Comparison of ENCODE assay signal across 8 cellular contexts in the genomic region with DNA sequence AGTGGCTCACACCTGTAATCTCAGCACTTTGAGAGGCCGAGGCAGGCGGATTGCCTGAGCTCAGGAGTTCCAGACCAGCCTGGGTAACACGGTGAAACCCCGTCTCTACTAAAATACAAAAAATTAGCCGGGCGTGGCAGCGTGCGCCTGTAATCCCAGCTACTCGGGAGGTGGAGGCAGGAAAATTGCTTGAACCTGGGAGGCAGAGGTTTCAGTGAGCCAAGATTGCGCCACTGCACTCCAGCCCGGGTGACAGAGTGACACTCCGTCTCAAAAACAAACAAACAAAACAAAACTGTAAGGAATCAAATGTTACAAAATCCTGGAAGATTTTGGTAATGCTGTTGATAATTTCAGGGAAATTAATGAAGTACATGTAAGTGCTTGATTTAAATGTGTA. TPM values are rescaled to one million over a fixed set of nuclear protein-coding genes. Genes with fewer than 3 reads are reported as not detected.
DNase-seq lines count a peak whose midpoint lies in the region; ATAC-seq, FAIRE-seq and TF ChIP-seq lines count a peak whose summit lies in the region.
"Not testable (repeated sequence)": the region's sequence is repeated elsewhere in the genome, so short reads cannot be mapped to it uniquely, and the experiment has no call there.

No MANE protein-coding gene starts in this region.

- H3K4me2 ChIP-seq in DOHH2 (ENCODE audit: low read length): peak overlapping the region; percentile 67
- peak overlapping the region; percentile 91 for H3K4me2 ChIP-seq in astrocyte (ENCODE audit: low read length)

- peaks cover 15% of the 10 kb centered on the region for H3K4me1 Mint-ChIP-seq in T-helper 17 cell
- not testable (repeated sequence) for H3K4me1 Mint-ChIP-seq in astrocyte (ENCODE audit: low read depth, unreplicated experiment)

- H3K9me3 ChIP-seq in DOHH2 (ENCODE audit: control insufficient read depth, insufficient read depth, low read length); HUES6 (ENCODE audit: control insufficient read depth, insufficient read depth, low read depth, low read length); T-helper 17 cell (ENCODE audit: control insufficient read depth, low read length, poor library complexity, severe bottlenecking); astrocyte (ENCODE audit: insufficient read depth, low read depth, low read length); esophagus (ENCODE audit: control insufficient read depth in 2 of 2, insufficient read depth in 1 of 2, low read depth in 1 of 2, low read length in 1 of 2); liver (ENCODE audit: control insufficient read depth in 4 of 4, low read length in 3 of 4); pancreas; tibial artery: not testable (repeated sequence)

- H3K27ac Mint-ChIP-seq in T-helper 17 cell (peak overlapping the region; percentile 85), astrocyte (ENCODE audit: unreplicated experiment) (peak overlapping the region; percentile 86)

- not testable (repeated sequence) for H3K36me3 Mint-ChIP-seq in T-helper 17 cell (ENCODE audit: low read depth)
- peaks cover 15% of the 10 kb centered on the region for H3K36me3 Mint-ChIP-seq in astrocyte (ENCODE audit: low read depth, unreplicated experiment)

- intact Hi-C loops in pancreas (cut with DNase I); tibial artery (cut with DNase I; ENCODE audit: low total_unique reads): not testable (repeated sequence)

- peak overlapping the region; percentile 59 for H3K9ac ChIP-seq in HUES6 (ENCODE audit: low read length)
- H3K9ac ChIP-seq in astrocyte (ENCODE audit: low read length): peak overlapping the region; percentile 43
- H3K9ac ChIP-seq in liver (ENCODE audit: low read depth in 1 of 2, low read length in 2 of 2): not testable (repeated sequence)

- H3K9me2 ChIP-seq in DOHH2 (replicated peaks; ENCODE audit: control insufficient read depth, low read length): not testable (repeated sequence)

- H3K4me3 Mint-ChIP-seq in T-helper 17 cell: peak overlapping the region; percentile 91
- H3K4me3 Mint-ChIP-seq in astrocyte (ENCODE audit: unreplicated experiment): peak overlapping the region; percentile 97

- H3K4me3 ChIP-seq in DOHH2 (ENCODE audit: low read length) (peak overlapping the region; percentile 91), HUES6 (ENCODE audit: low read depth, low read length) (peak overlapping the region; percentile 92), astrocyte (ENCODE audit: insufficient read depth, low read depth, low read length) (peak overlapping the region; percentile 59), esophagus (ENCODE audit: low read depth in 1 of 2, low read length in 2 of 2) (peak overlapping the region; percentile 32 to 49), liver (ENCODE audit: low read depth in 1 of 3, low read length in 3 of 3) (peak overlapping the region in 1 of 3 donors; percentile 43), pancreas (peak overlapping the region in 3 of 4 donors; percentile 39 to 49 (median 41)), tibial artery (peak overlapping the region; percentile 70 to 85)

- H3K27ac ChIP-seq in DOHH2 (ENCODE audit: low read depth, low read length): peak overlapping the region; percentile 29; the same call in 1 of the 2 replicates
- H3K27ac ChIP-seq in HUES6 (ENCODE audit: low read depth, low read length); astrocyte (ENCODE audit: low read depth, low read length); esophagus (ENCODE audit: low read depth in 2 of 2, low read length in 1 of 2); pancreas: not testable (repeated sequence)
- H3K27ac ChIP-seq in liver (ENCODE audit: low read depth in 1 of 2, low read length in 2 of 2): peak overlapping the region; percentile 41 to 68
- H3K27ac ChIP-seq in tibial artery: peak overlapping the region; percentile 90 to 94

- TF ChIP-seq RAD21 in liver (IDR thresholded peaks at IDR 0.05): peak in 1 of 2 donors; percentile 8

- not testable (repeated sequence) for H3K27me3 Mint-ChIP-seq in T-helper 17 cell; astrocyte (ENCODE audit: low read depth, unreplicated experiment)

- peaks cover 32% of the 10 kb centered on the region for H3K79me2 ChIP-seq in DOHH2 (ENCODE audit: control insufficient read depth, low read length)
- H3K79me2 ChIP-seq in astrocyte (ENCODE audit: insufficient read depth, low read length): not testable (repeated sequence)

- not testable (repeated sequence) for H4K20me1 ChIP-seq in DOHH2 (ENCODE audit: control insufficient read depth, insufficient read depth, low read depth, low read length); astrocyte (ENCODE audit: insufficient read depth, low read length)

- not testable (repeated sequence) for H3K27me3 ChIP-seq in DOHH2 (ENCODE audit: control insufficient read depth, low read length); HUES6 (ENCODE audit: control insufficient read depth, insufficient read depth, low read length); esophagus (ENCODE audit: control insufficient read depth in 1 of 2, insufficient read depth in 2 of 2, low read length in 2 of 2); liver (ENCODE audit: control insufficient read depth in 4 of 4, insufficient read depth in 4 of 4, low read length in 3 of 4); tibial artery
- H3K27me3 ChIP-seq in astrocyte (ENCODE audit: insufficient read depth, low read length): peaks cover 20% of the 10 kb centered on the region
- H3K27me3 ChIP-seq in pancreas: peaks cover 0 to 13% (median 0%) of the 10 kb centered on the region in 4 donors

- H2AFZ ChIP-seq in astrocyte (ENCODE audit: low read depth, low read length): peak overlapping the region; percentile 60

- H3K36me3 ChIP-seq in DOHH2 (ENCODE audit: control insufficient read depth, low read length): peaks cover 13% of the 10 kb centered on the region
- H3K36me3 ChIP-seq in HUES6 (ENCODE audit: control insufficient read depth, insufficient read depth, low read length); astrocyte (ENCODE audit: insufficient read depth, low read length); esophagus (ENCODE audit: control insufficient read depth in 2 of 2, insufficient read depth in 2 of 2, low read length in 1 of 2); liver (ENCODE audit: control insufficient read depth in 4 of 4, insufficient read depth in 3 of 4, low read depth in 1 of 4, low read length in 3 of 4); pancreas: not testable (repeated sequence)
- peaks cover 0 to 20% (median 3%) of the 10 kb centered on the region in 3 donors for H3K36me3 ChIP-seq in tibial artery

- not testable (repeated sequence) for FAIRE-seq in astrocyte (lab: Jason Lieb, UNC); pancreas (lab: Jason Lieb, UNC)

- WGBS in esophagus, 2 donors: 15 to 17% methylated on average over 12 of the region's 12 CpGs
- WGBS in liver: 41% methylated on average over 12 of the region's 12 CpGs
- WGBS in pancreas, 2 donors: 9 to 21% methylated on average over 12 of the region's 12 CpGs

- not testable (repeated sequence) for TF ChIP-seq CTCF in DOHH2 (IDR thresholded peaks at IDR 0.05; ENCODE audit: low read depth, low read length, poor library complexity, severe bottlenecking); astrocyte (IDR thresholded peaks at IDR 0.05; ENCODE audit: insufficient read depth, low read depth, low read length); liver (IDR thresholded peaks at IDR 0.05; ENCODE audit: low read depth, low read length, missing input control); pancreas (IDR thresholded peaks at IDR 0.05); tibial artery (IDR thresholded peaks at IDR 0.05)

- H3F3A ChIP-seq in DOHH2 (ENCODE audit: control insufficient read depth, insufficient read depth): not testable (repeated sequence)

- peak; percentile 12 for ATAC-seq in T-helper 17 cell
- not testable (repeated sequence) for ATAC-seq in pancreas

- H3K4me1 ChIP-seq in DOHH2 (ENCODE audit: control insufficient read depth, low read length) (peaks cover 27% of the 10 kb centered on the region), liver (ENCODE audit: control insufficient read depth in 4 of 4, insufficient read depth in 4 of 4, low read length in 3 of 4) (peaks cover 14 to 53% (median 44%) of the 10 kb centered on the region in 4 donors), tibial artery (peaks cover 0 to 30% (median 6%) of the 10 kb centered on the region in 4 donors)
- not testable (repeated sequence) for H3K4me1 ChIP-seq in HUES6 (ENCODE audit: control insufficient read depth, insufficient read depth, low read length); astrocyte (ENCODE audit: insufficient read depth, low read length); esophagus (ENCODE audit: control insufficient read depth in 2 of 2, insufficient read depth in 2 of 2, low read length in 1 of 2); pancreas

- DNase-seq in T-helper 17 cell; astrocyte (ENCODE audit: low read depth); pancreas; tibial artery: not testable (repeated sequence)

- H3K9me3 Mint-ChIP-seq in astrocyte (ENCODE audit: unreplicated experiment): not testable (repeated sequence)

RNA-seq across cellular contexts. Expression of a gene that starts 5.2 kb away (rescaled TPM):
- 10 to 100 TPM; 16.0 to 21.7 TPM for total RNA-seq in T-helper 17 cell
- 32.3 and 35.9 TPM in 2 replicates for total RNA-seq in astrocyte
- polyA plus RNA-seq in esophagus: 10 to 100 TPM in 1 of 2 donors, 1 to 10 TPM in 1; 5.4 to 10.6 TPM
- 100 to 1,000 TPM; 521 to 838 TPM for total RNA-seq in liver
- polyA plus RNA-seq in liver: 1,000 to 10,000 TPM; 1,221 to 2,157 TPM
- 10 to 100 TPM in 1 of 6 donors, 1 to 10 TPM in 5; 3.3 to 10.6 (median 5.9) TPM for total RNA-seq in pancreas
- 10 to 100 TPM; 22.3 to 49.0 TPM for polyA plus RNA-seq in pancreas

RNA-seq across cellular contexts. Expression of a gene that starts 14.5 kb away (rescaled TPM):
- total RNA-seq in T-helper 17 cell: 1 to 10 TPM in 1 of 2 donors, under 1 TPM in 1; 0.55 to 1.6 TPM
- total RNA-seq in astrocyte: 0.43 and 0.55 TPM in 2 replicates
- polyA plus RNA-seq in esophagus: 1 to 10 TPM in 1 of 2 donors, under 1 TPM in 1; 0.96 to 2.2 TPM
- 1 to 10 TPM; 1.1 to 4.4 TPM for total RNA-seq in liver
- polyA plus RNA-seq in liver: 1 to 10 TPM in 1 of 2 donors, under 1 TPM in 1; 0.60 to 1.4 TPM
- 1 to 10 TPM in 5 of 6 donors, under 1 TPM in 1; 0.95 to 2.0 (median 1.4) TPM for total RNA-seq in pancreas
- 1 to 10 TPM; 4.7 to 5.3 TPM for polyA plus RNA-seq in pancreas

RNA-seq across cellular contexts. Expression of a gene that starts 21.3 kb away (rescaled TPM):
- total RNA-seq in T-helper 17 cell (1 to 10 TPM; 1.5 to 1.7 TPM), astrocyte (2.7 and 3.1 TPM in 2 replicates), liver (1 to 10 TPM; 3.1 to 3.5 TPM), pancreas (1 to 10 TPM in 4 of 6 donors, under 1 TPM in 2; 0.97 to 2.5 (median 1.6) TPM)
- polyA plus RNA-seq in esophagus (1 to 10 TPM in 1 of 2 donors, under 1 TPM in 1; 0.87 to 1.0 TPM), liver (under 1 TPM; 0.88 to 0.89 TPM), pancreas (under 1 TPM; 0.65 to 0.87 TPM)

RNA-seq across cellular contexts. Expression of a gene that starts 32.8 kb away (rescaled TPM):
- total RNA-seq in T-helper 17 cell (1 to 10 TPM; 1.2 to 1.6 TPM), astrocyte (2.4 and 2.9 TPM in 2 replicates), liver (1 to 10 TPM; 2.1 to 3.6 TPM), pancreas (1 to 10 TPM; 1.1 to 1.9 (median 1.7) TPM)
- polyA plus RNA-seq in esophagus (1 to 10 TPM; 2.5 to 2.8 TPM), liver (1 to 10 TPM in 1 of 2 donors, under 1 TPM in 1; 0.54 to 2.6 TPM), pancreas (1 to 10 TPM; 3.1 to 3.8 TPM)

RNA-seq across cellular contexts. Expression of a gene that starts 39.0 kb away (rescaled TPM):
- total RNA-seq in T-helper 17 cell: 1,000 to 10,000 TPM; 1,065 to 1,239 TPM
- 793 and 891 TPM in 2 replicates for total RNA-seq in astrocyte
- 1,000 to 10,000 TPM in 1 of 2 donors, 100 to 1,000 TPM in 1; 725 to 1,912 TPM for polyA plus RNA-seq in esophagus
- 1,000 to 10,000 TPM in 1 of 2 donors, 100 to 1,000 TPM in 1; 657 to 1,403 TPM for total RNA-seq in liver
- polyA plus RNA-seq in liver: 100 to 1,000 TPM; 229 to 600 TPM
- total RNA-seq in pancreas: 1,000 to 10,000 TPM in 2 of 6 donors, 100 to 1,000 TPM in 4; 637 to 1,373 (median 887) TPM
- polyA plus RNA-seq in pancreas: 100 to 1,000 TPM; 699 to 891 TPM

Comparison
In these comparisons a context has a peak if more than half of its experiments do, and no peak if none do; other contexts are left out.
1. RNA of a gene that starts 5.2 kb away (total RNA-seq): 521 to 838 TPM in liver; 32.3 to 35.9 TPM in astrocyte, 16.0 to 21.7 TPM in T-helper 17 cell and 3.3 to 10.6 TPM in pancreas; every median in the first group is over 10 times any median in the second.